17 cellular contexts compared by ENCODE assay signal in the genomic region with DNA sequence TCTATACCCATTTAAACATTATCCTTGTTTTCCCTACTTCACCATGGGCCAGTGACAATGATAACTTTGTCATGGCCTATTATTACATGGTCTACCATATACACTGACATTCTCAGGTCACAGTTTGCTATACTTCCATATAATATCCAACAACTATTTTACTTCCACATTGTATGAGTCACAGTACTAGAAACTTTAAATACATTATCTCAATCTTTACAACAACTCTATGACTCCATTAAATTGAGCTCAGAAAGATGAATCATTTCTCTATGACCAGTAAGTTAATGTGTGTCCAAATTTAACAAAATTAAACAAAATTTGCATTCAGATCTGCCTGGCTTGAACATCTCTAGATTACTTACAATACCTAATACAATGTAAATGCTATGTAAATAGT.
A peak's percentile ranks its signal among the peaks of the same experiment; 100 is the strongest.
DNase-seq lines count a peak whose midpoint lies in the region; ATAC-seq and TF ChIP-seq lines count a peak whose summit lies in the region.
"Had no signal": no experiment of that assay in that cellular context is flagged by ENCODE, and none has a peak within 500 bp of the region (broad histone marks: within the 10 kb centered on the region; RNA-seq: fewer than 3 reads in every experiment).

No MANE protein-coding gene starts in this region.

- H3K27me3 ChIP-seq in mammary epithelial cell (ENCODE audit: insufficient read depth, low read length) (no peaks in the 10 kb centered on the region), breast epithelium (no peaks in the 10 kb centered on the region)

- H3K36me3 Mint-ChIP-seq in Calu3 (ENCODE audit: insufficient read depth, unreplicated experiment) (no peaks in the 10 kb centered on the region), nephron progenitor cell (ENCODE audit: low read depth) (peaks cover 51% of the 10 kb centered on the region)

- ATAC-seq in GM18868 (IDR thresholded peaks at IDR 0.05; ENCODE audit: unreplicated experiment), result no peak
- ATAC-seq: GM23338 had no signal

- dilution Hi-C loops in mammary epithelial cell (cut with HindIII; ENCODE audit: low sequenced_read_pairs), result no loop called here

- CTCF ChIA-PET in mammary epithelial cell (lab: Charles Lee; ENCODE audit: low non-redundant PET), result no interaction called here
- CTCF ChIA-PET in Calu3 (lab: Charles Lee), result no interaction called here

- no peaks in the 10 kb centered on the region for H4K20me1 ChIP-seq in mammary epithelial cell (ENCODE audit: insufficient read depth, low read length)

- H3K4me1 Mint-ChIP-seq in Calu3 (ENCODE audit: low read depth, unreplicated experiment), result peaks cover 10% of the 10 kb centered on the region
- no peaks in the 10 kb centered on the region for H3K4me1 Mint-ChIP-seq in nephron progenitor cell
- H3K4me1 Mint-ChIP-seq: GM23338 had no signal

- H3K4me3 Mint-ChIP-seq in Calu3 (ENCODE audit: low read depth, unreplicated experiment) (no peak overlapping the region), nephron progenitor cell (no peak overlapping the region)
- H3K4me3 Mint-ChIP-seq: CD4-positive, alpha-beta memory T cell; GM23338; IgD-negative memory B cell had no signal

- H2AFZ ChIP-seq in mammary epithelial cell (ENCODE audit: low read depth, low read length), result no peak overlapping the region
- H2AFZ ChIP-seq: GM23338 had no signal

- H3K36me3 ChIP-seq in mammary epithelial cell (ENCODE audit: insufficient read depth, low read length) (peaks cover 20% of the 10 kb centered on the region), breast epithelium (peaks cover 3% of the 10 kb centered on the region)

- H3K27ac Mint-ChIP-seq in Calu3 (ENCODE audit: unreplicated experiment) (no peak overlapping the region), nephron progenitor cell (no peak overlapping the region)
- H3K27ac Mint-ChIP-seq: CD4-positive, alpha-beta memory T cell; GM23338; IgD-negative memory B cell had no signal

- H3K9me3 Mint-ChIP-seq in Calu3 (ENCODE audit: low read depth, unreplicated experiment) (peaks cover 9% of the 10 kb centered on the region), nephron progenitor cell (peaks cover 18% of the 10 kb centered on the region)
- H3K9me3 Mint-ChIP-seq: GM23338 had no signal

- H3K9ac ChIP-seq in mammary epithelial cell (ENCODE audit: insufficient read depth, low read length), result no peak overlapping the region

- H3K4me2 ChIP-seq in mammary epithelial cell (ENCODE audit: insufficient read depth, low read depth, low read length), result no peak overlapping the region
- H3K4me2 ChIP-seq: GM23338 had no signal

- TF ChIP-seq CTCF in mammary epithelial cell (conservative IDR thresholded peaks at IDR 0.05 in 1 of 2, IDR thresholded peaks at IDR 0.05 in 1 of 2; ENCODE audit: extremely low read depth in 1 of 2, insufficient read depth in 1 of 2, low read depth in 1 of 2, low read length in 2 of 2) (no peak), breast epithelium (IDR thresholded peaks at IDR 0.05) (no peak), foreskin fibroblast (IDR thresholded peaks at IDR 0.05; ENCODE audit: low read depth, low read length) (no peak), Calu3 (IDR thresholded peaks at IDR 0.05; ENCODE audit: unreplicated experiment) (no peak), nephron progenitor cell (IDR thresholded peaks at IDR 0.05) (no peak)

- H3K79me2 ChIP-seq in mammary epithelial cell (ENCODE audit: insufficient read depth, low read length), result no peaks in the 10 kb centered on the region

- H3K4me1 ChIP-seq in mammary epithelial cell (ENCODE audit: insufficient read depth, low read length) (no peaks in the 10 kb centered on the region), breast epithelium (no peaks in the 10 kb centered on the region)

- no TSS peak for BruUV-seq in mammary epithelial cell (replicated peaks; lab: Mats Ljungman, UMichigan)
- BruUV-seq in Calu3 (replicated peaks; lab: Mats Ljungman, UMichigan), result no TSS peak

- H3K27ac ChIP-seq in mammary epithelial cell (ENCODE audit: insufficient read depth, low read depth, low read length) (no peak overlapping the region), breast epithelium (no peak overlapping the region)

- intact Hi-C loops in mammary epithelial cell (cut with micrococcal nuclease) (no loop called here), breast epithelium (cut with DNase I; ENCODE audit: low total_unique reads) (no loop called here), Calu3 (cut with micrococcal nuclease; ENCODE audit: unreplicated experiment) (no loop called here)

- H3K27me3 Mint-ChIP-seq in Calu3 (ENCODE audit: unreplicated experiment) (no peaks in the 10 kb centered on the region), nephron progenitor cell (ENCODE audit: low read depth, poor library complexity) (no peaks in the 10 kb centered on the region)
- H3K27me3 Mint-ChIP-seq: CD4-positive, alpha-beta memory T cell; IgD-negative memory B cell had no signal

- no peaks in the 10 kb centered on the region for H3K9me3 ChIP-seq in mammary epithelial cell (replicated peaks; ENCODE audit: insufficient read depth, low read length)
- no peaks in the 10 kb centered on the region for H3K9me3 ChIP-seq in breast epithelium

- in situ Hi-C loops in mammary epithelial cell (cut with MboI; ENCODE audit: low sequenced_read_pairs in 2 of 2), result loop anchor here in 1 of 2 donors (25.0 kb wide), 1 partner anchor 591 kb away; a partner anchor contains a TSS

- H3K4me3 ChIP-seq in mammary epithelial cell (replicated peaks in 1 of 3; ENCODE audit: insufficient read depth in 1 of 3, low read depth in 2 of 3, low read length in 3 of 3) (no peak overlapping the region), breast epithelium (no peak overlapping the region), foreskin fibroblast (ENCODE audit: low read depth in 1 of 2, low read length in 2 of 2) (no peak overlapping the region)
- H3K4me3 ChIP-seq: GM23338 had no signal

- TF ChIP-seq POLR2A in breast epithelium (IDR thresholded peaks at IDR 0.05), result no peak

- DNase-seq in mammary epithelial cell (peak; percentile 8), breast epithelium (ENCODE audit: low spot score in 2 of 2) (no peak), amniotic epithelial cell (ENCODE audit: low read depth) (peak; percentile 8), foreskin fibroblast (peak; percentile 4 to 14), Calu3 (no peak), nephron progenitor cell (no peak), NCI-H1092 (lab: John Stamatoyannopoulos, UW) (no peak)
- DNase-seq: CD4-positive, alpha-beta memory T cell; DMS79 treated with DMSO at 0.1 percent for 48 hours; NCI-H1417; NCI-H2029; NCI-H2171; NCI-H446 treated with DMSO at 0.1 percent for 48 hours; OCI-M1 had no signal

Comparison
In these comparisons a context has a peak if more than half of its experiments do, and no peak if none do; other contexts are left out.
1. DNase-seq: peak in mammary epithelial cell (single experiment), amniotic epithelial cell (single experiment) and foreskin fibroblast (2 of 2); none in breast epithelium (0 of 2), Calu3 (single experiment), nephron progenitor cell (single experiment) and NCI-H1092 (single experiment).